Comparison of ENCODE assay signal across 9 cellular contexts in genomic region chr20:63696311-63696627, GRCh38. TPM values are rescaled to one million over a fixed set of nuclear protein-coding genes. Genes with fewer than 3 reads are reported as not detected.
DNase-seq lines count a peak whose midpoint lies in the region; ATAC-seq and TF ChIP-seq lines count a peak whose summit lies in the region.
"Had no signal": no experiment of that assay in that cellular context is flagged by ENCODE, and none has a peak within 500 bp of the region (broad histone marks: within the 10 kb centered on the region; RNA-seq: fewer than 3 reads in every experiment).

No MANE protein-coding gene starts in this region.

- TF ChIP-seq CTCF in body of pancreas (IDR thresholded peaks at IDR 0.05) = no peak

- no peaks in the 10 kb centered on the region for H3K27me3 ChIP-seq in body of pancreas
- H3K27me3 ChIP-seq: vagina had no signal

- 21 to 37% methylated on average over 3 to 6 of the region's 6 CpGs for WGBS in body of pancreas, 2 donors

- DNase-seq in stimulated activated naive CD4-positive, alpha-beta T cell (lab: John Stamatoyannopoulos, UW) = peak in 4 of 6 experiments; percentile 12 to 43 (median 24)
- DNase-seq in stimulated activated naive CD4-positive, alpha-beta T cell treated with Interleukin-2 at 50 U/mL for 16 hours (lab: John Stamatoyannopoulos, UW) = no peak
- peak in 3 of 4 donors; percentile 19 to 43 (median 37) for DNase-seq in body of pancreas
- peak; percentile 50 for DNase-seq in left lobe of liver (ENCODE audit: low spot score)
- DNase-seq in NCI-H2227 (lab: John Stamatoyannopoulos, UW; ENCODE audit: unreplicated experiment) = no peak
- DNase-seq in midbrain (lab: John Stamatoyannopoulos, UW) = no peak
- no peak for DNase-seq in nucleus accumbens (lab: John Stamatoyannopoulos, UW)

- no peak overlapping the region for H3K27ac ChIP-seq in body of pancreas
- H3K27ac ChIP-seq: vagina had no signal

- intact Hi-C loops in body of pancreas (cut with DNase I) = no loop called here

- H3K4me3 ChIP-seq in body of pancreas = no peak overlapping the region

- no peaks in the 10 kb centered on the region for H3K9me3 ChIP-seq in body of pancreas
- H3K9me3 ChIP-seq: vagina had no signal

- ATAC-seq in body of pancreas (peak; percentile 17), left lobe of liver (peak; percentile 48), GM21367 (IDR thresholded peaks at IDR 0.05; ENCODE audit: unreplicated experiment) (no peak)

- H3K4me1 ChIP-seq in body of pancreas = peaks cover 37% of the 10 kb centered on the region

- no peaks in the 10 kb centered on the region for H3K36me3 ChIP-seq in body of pancreas (replicated peaks in 1 of 2; ENCODE audit: insufficient read depth in 1 of 2, low read depth in 2 of 2)
- H3K36me3 ChIP-seq: vagina had no signal

- no peak for TF ChIP-seq POLR2A in body of pancreas (IDR thresholded peaks at IDR 0.05)

RNA-seq across cellular contexts. Expression of gene TNFRSF6B, which starts 0.2 kb away (rescaled TPM):
- total RNA-seq in body of pancreas (10 to 100 TPM in 1 of 2 donors, 1 to 10 TPM in 1; 9.9 to 13.8 TPM), left lobe of liver (0.40 TPM)

RNA-seq across cellular contexts. Expression of gene ARFRP1, which starts 11.5 kb away (rescaled TPM):
- total RNA-seq in body of pancreas (10 to 100 TPM; 22.6 to 23.4 TPM), left lobe of liver (23.6 TPM)

RNA-seq across cellular contexts. Expression of gene ZGPAT, which starts 11.6 kb away (rescaled TPM):
- total RNA-seq in body of pancreas = 10 to 100 TPM; 16.6 to 53.1 TPM
- 64.1 TPM for total RNA-seq in left lobe of liver

RNA-seq across cellular contexts. Expression of gene RTEL1, which starts 38.2 kb away (rescaled TPM):
- total RNA-seq in body of pancreas = 10 to 100 TPM in 1 of 2 donors, 1 to 10 TPM in 1; 7.3 to 50.4 TPM
- 13.8 TPM for total RNA-seq in left lobe of liver

RNA-seq across cellular contexts. Expression of gene LIME1, which starts 40.2 kb away (rescaled TPM):
- 10 to 100 TPM in 1 of 2 donors, 1 to 10 TPM in 1; 4.9 to 14.0 TPM for total RNA-seq in body of pancreas
- total RNA-seq in left lobe of liver = 122 TPM

Comparison
In these comparisons a context has a peak if more than half of its experiments do, and no peak if none do; other contexts are left out.
1. DNase-seq: peak in stimulated activated naive CD4-positive, alpha-beta T cell (4 of 6), body of pancreas (3 of 4) and left lobe of liver (single experiment); none in stimulated activated naive CD4-positive, alpha-beta T cell treated with Interleukin-2 at 50 U/mL for 16 hours (single experiment), NCI-H2227 (single experiment), midbrain (single experiment) and nucleus accumbens (0 of 56).